ENCODE assay signal across 8 cellular contexts in the genomic region with DNA sequence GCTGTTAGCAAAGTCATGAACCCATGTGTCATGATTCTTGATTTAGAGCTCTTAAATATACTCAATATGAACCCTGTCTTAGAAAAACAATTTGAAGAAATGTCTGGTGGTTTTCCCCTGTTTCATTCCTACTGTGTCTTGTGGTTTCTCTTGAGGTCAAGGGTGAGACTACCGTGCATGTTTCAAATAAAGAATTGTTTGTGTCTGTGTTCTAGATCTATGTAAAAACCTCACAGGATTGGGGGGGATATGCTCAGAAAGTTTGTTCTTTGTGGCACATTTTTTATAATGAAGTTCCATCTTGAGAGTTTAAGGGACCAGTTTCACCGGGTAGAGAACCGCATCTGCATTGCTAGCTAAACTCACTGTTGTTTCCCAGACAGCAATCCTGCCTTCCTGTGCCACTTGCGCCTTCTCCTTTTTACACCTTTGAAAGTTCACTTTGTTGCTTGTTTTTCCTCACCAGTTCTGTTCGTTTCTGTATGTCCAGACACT. TPM values are rescaled to one million over a fixed set of nuclear protein-coding genes. Genes with fewer than 3 reads are reported as not detected.
A peak's percentile ranks its signal among the peaks of the same experiment; 100 is the strongest.
DNase-seq lines count a peak whose midpoint lies in the region; ATAC-seq, FAIRE-seq and TF ChIP-seq lines count a peak whose summit lies in the region.

No MANE protein-coding gene starts in this region.

- WGBS in GM12878 (ENCODE audit: insufficient coverage, insufficient replicate concordance, low lambda C conversion rate, missing lambda C conversion rate) = 10% methylated on average over 5 of the region's 5 CpGs

- CTCF ChIA-PET in GM12878 (lab: Yijun Ruan, JAX) = interaction anchor here (1.1 to 2.8 kb wide), 7 partner anchors 9 to 154 kb away, joined by 3 to 16 read pairs (median 3); partner anchors contain the start of genes CACYBP and MRPS14

- DNase-seq in GM23338 (ENCODE audit: low spot score) = no peak
- peak; percentile 88 for DNase-seq in LHCN-M2 (ENCODE audit: low read depth)
- peak; percentile 79 for DNase-seq in GM12878 (ENCODE audit: low read depth, low spot score)
- peak; percentile 93 for DNase-seq in non-pigmented ciliary epithelial cell (ENCODE audit: low read depth)
- DNase-seq in caudate nucleus (lab: John Stamatoyannopoulos, UW) = no peak
- no peak for DNase-seq in NCI-H2196 treated with DMSO at 0.1 percent for 48 hours (lab: John Stamatoyannopoulos, UW; ENCODE audit: unreplicated experiment)
- no peak for DNase-seq in posterior vena cava (ENCODE audit: low spot score)

- H3K9ac ChIP-seq in GM12878 (ENCODE audit: control insufficient read depth, insufficient read depth, low read length) = no peak overlapping the region

- TF ChIP-seq POLR2A in GM12878 (IDR thresholded peaks at IDR 0.05; ENCODE audit: low read depth, low read length) = no peak

- peak; percentile 68 for ATAC-seq in GM18498 (IDR thresholded peaks at IDR 0.05; ENCODE audit: unreplicated experiment)
- no peak for ATAC-seq in GM23338
- peak; percentile 78 for ATAC-seq in GM12878

- RAD21 ChIA-PET in GM12878 (lab: Charles Lee; ENCODE audit: unreplicated experiment) = interaction anchor here (0.7 to 3.7 kb wide), 17 partner anchors 8 to 169 kb away, joined by 3 to 31 read pairs (median 4); partner anchors contain the start of gene CACYBP

- H3K36me3 ChIP-seq in GM23338 (ENCODE audit: insufficient read depth) = peaks cover 41% of the 10 kb centered on the region; the same call in 1 of the 2 replicates
- no peaks in the 10 kb centered on the region for H3K36me3 ChIP-seq in GM12878 (ENCODE audit: control insufficient read depth in 2 of 2, insufficient read depth in 2 of 2, low read length in 1 of 2)

- H3K79me2 ChIP-seq in GM23338 (replicated peaks; ENCODE audit: insufficient read depth) (peaks cover 17% of the 10 kb centered on the region; the same call in 1 of the 2 replicates), GM12878 (ENCODE audit: control insufficient read depth, insufficient read depth, low read length) (no peaks in the 10 kb centered on the region)

- H3K27ac Mint-ChIP-seq in GM23338 = peak overlapping the region; percentile 57; the same call in 1 of the 2 replicates

- H3K4me3 ChIP-seq in GM23338 (no peak overlapping the region), GM12878 (no peak overlapping the region)

- no peaks in the 10 kb centered on the region for H3K9me3 Mint-ChIP-seq in GM23338

- H4K20me1 ChIP-seq in GM23338 (replicated peaks; ENCODE audit: insufficient read depth) (peaks cover 11% of the 10 kb centered on the region), GM12878 (ENCODE audit: control insufficient read depth, insufficient read depth) (no peaks in the 10 kb centered on the region)

- no peaks in the 10 kb centered on the region for H3K9me3 ChIP-seq in GM12878 (replicated peaks; ENCODE audit: control insufficient read depth, insufficient read depth, low read length)

- no peak overlapping the region for H3K4me3 Mint-ChIP-seq in GM23338

- intact Hi-C loops in GM12878 (cut with micrococcal nuclease; ENCODE audit: unreplicated experiment) (loop anchor here (1.0 to 5.0 kb wide), 4 partner anchors 14 to 181 kb away; partner anchors contain the start of gene CACYBP), posterior vena cava (cut with DNase I) (no loop called here)

- H3K4me1 Mint-ChIP-seq in GM23338 = peaks cover 17% of the 10 kb centered on the region; the same call in 2 of the 3 replicates

- peaks cover 4% of the 10 kb centered on the region for H3K27me3 Mint-ChIP-seq in GM23338 (ENCODE audit: insufficient read depth, low read depth, poor library complexity)

- POLR2A ChIA-PET in GM12878 (lab: Charles Lee) = interaction anchor here (0.6 to 7.2 kb wide), 9 partner anchors 10 to 35 kb away, joined by 3 to 74 read pairs (median 4); partner anchors contain the start of gene CACYBP

- H3K4me2 ChIP-seq in GM23338 = no peak overlapping the region
- H3K4me2 ChIP-seq in GM12878 (ENCODE audit: control insufficient read depth, insufficient read depth) = peak overlapping the region; percentile 68

- peaks cover 11% of the 10 kb centered on the region; the same call in 1 of the 2 replicates for H3K4me1 ChIP-seq in GM23338 (ENCODE audit: insufficient read depth)
- peaks cover 36% of the 10 kb centered on the region for H3K4me1 ChIP-seq in GM12878 (ENCODE audit: control insufficient read depth, insufficient read depth, low read length)

- H3K36me3 Mint-ChIP-seq in GM23338 (ENCODE audit: low read depth) = peaks cover 35% of the 10 kb centered on the region

- peak; percentile 93 to 95 for TF ChIP-seq EP300 in GM12878 (IDR thresholded peaks at IDR 0.05; ENCODE audit: borderline replicate concordance in 1 of 2, control insufficient read depth in 1 of 2, low read depth in 2 of 2, low read length in 2 of 2)

- in situ Hi-C loops in GM12878 (cut with MboI) = no loop called here

- no TSS peak for BruUV-seq in GM12878 (replicated peaks; lab: Mats Ljungman, UMichigan)

- FAIRE-seq in GM12878 (lab: Jason Lieb, UNC) = peak; percentile 66

- TF ChIP-seq RAD21 in GM12878 (IDR thresholded peaks at IDR 0.05; ENCODE audit: insufficient read depth, low read depth, low read length) = no peak

- TF ChIP-seq CTCF in GM23338 (conservative IDR thresholded peaks at IDR 0.05; ENCODE audit: low read depth in 2 of 2) = no peak
- TF ChIP-seq CTCF in GM12878 (IDR thresholded peaks at IDR 0.05 in 2 of 3, conservative IDR thresholded peaks at IDR 0.05 in 1 of 3; ENCODE audit: control insufficient read depth in 2 of 3, extremely low read depth in 1 of 3, insufficient read depth in 1 of 3, low read depth in 3 of 3, low read length in 3 of 3) = no peak

- peak overlapping the region; percentile 36; the same call in 1 of the 2 replicates for H3K27ac ChIP-seq in GM23338 (ENCODE audit: low read depth)
- H3K27ac ChIP-seq in GM12878 (ENCODE audit: control insufficient read depth, insufficient read depth) = no peak overlapping the region
- no peak overlapping the region for H3K27ac ChIP-seq in caudate nucleus (ENCODE audit: low read depth, low read length)

- H3K27me3 ChIP-seq in GM23338 (ENCODE audit: insufficient read depth) (no peaks in the 10 kb centered on the region), GM12878 (replicated peaks in 1 of 2; ENCODE audit: control insufficient read depth in 2 of 2, insufficient read depth in 2 of 2, low read length in 1 of 2) (no peaks in the 10 kb centered on the region)

- no peaks in the 10 kb centered on the region; the same call in 1 of the 2 replicates for H3F3A ChIP-seq in GM23338 (replicated peaks; ENCODE audit: low read depth)

- H3K9me2 ChIP-seq in GM23338 (ENCODE audit: insufficient read depth) = no peaks in the 10 kb centered on the region

- SMC1A ChIA-PET in GM12878 (lab: Charles Lee; ENCODE audit: uncharacterized antibody, unreplicated experiment) = interaction anchor here (0.7 to 7.4 kb wide), 15 partner anchors 11 to 169 kb away, joined by 3 to 81 read pairs (median 6); partner anchors contain the start of genes CACYBP and MRPS14

- no peak overlapping the region for H2AFZ ChIP-seq in GM23338
- H2AFZ ChIP-seq in GM12878 (ENCODE audit: control insufficient read depth, low read depth, low read length) = no peak overlapping the region

TF ChIP-seq in GM12878, 131 proteins besides CTCF, POLR2A, EP300 and RAD21 (continues in another document):
- no peak for TF ChIP-seq POLR2AphosphoS5 (IDR thresholded peaks at IDR 0.05; ENCODE audit: low read length)
- TF ChIP-seq NFIC (IDR thresholded peaks at IDR 0.05; ENCODE audit: low read depth, low read length) = peak; percentile 94

RNA-seq across cellular contexts. Expression of gene CACYBP, which starts 30.9 kb away (rescaled TPM):
- 186 and 209 TPM in 2 replicates for total RNA-seq in GM23338 (2014; rRNA removed; shearing (Covaris generic))
- 331 and 453 TPM in 2 replicates for polyA plus RNA-seq in GM23338 (2016; fragmentation: Nextera tagmentation; extraction: Ambion mirVana)
- total RNA-seq in LHCN-M2 (2014; rRNA removed) = 145 and 179 TPM in 2 replicates
- polyA plus RNA-seq in LHCN-M2 (2012) = 65.9 TPM
- total RNA-seq in GM12878 (2013; cell fraction: nucleolus; rRNA removed) = 31.8 and 34.6 TPM in 2 replicates
- total RNA-seq in GM12878 (2014; rRNA removed) = 219 and 337 TPM in 2 replicates
- total RNA-seq in GM12878 (2014; rRNA removed; fragmentation: Illumina TruSeq; extraction: Trizol) = 191 and 217 TPM in 2 replicates
- total RNA-seq in GM12878 (2021) = 140 and 142 TPM in 2 replicates
- polyA plus RNA-seq in GM12878 (2011; ENCODE audit: low read depth) = 50.2 TPM
- 77.7 and 118 TPM in 2 replicates for polyA plus RNA-seq in GM12878 (2011; rRNA removed)
- 54.1 and 73.7 TPM in 2 replicates for polyA plus RNA-seq in GM12878 (2011; cell fraction: cytosol; rRNA removed)
- polyA plus RNA-seq in GM12878 (2011; cell fraction: nucleus; rRNA removed) = 26.5 and 55.8 TPM in 2 replicates
- polyA plus RNA-seq in GM12878 (2012) = 93.7 and 110 TPM in 2 replicates
- polyA plus RNA-seq in GM12878 (2014; fragmentation: Illumina TruSeq; extraction: Trizol) = 120 and 220 TPM in 2 replicates
- polyA plus RNA-seq in GM12878 (2014; fragmentation: Nextera tagmentation; extraction: Ambion mirVana) = 100 to 1,000 TPM; 189 to 199 TPM
- 354 and 488 TPM in 2 replicates for polyA plus RNA-seq in GM12878 (2014; rRNA removed)
- polyA plus RNA-seq in GM12878 (2016; fragmentation: Nextera tagmentation; extraction: Ambion mirVana) = 100 to 1,000 TPM; 431 to 439 TPM
- polyA minus RNA-seq in GM12878 (2011; rRNA and poly(A)+ RNA removed) = 12.0 and 30.3 TPM in 2 replicates
- polyA minus RNA-seq in GM12878 (2011; cell fraction: cytosol; rRNA and poly(A)+ RNA removed) = 12.6 and 14.0 TPM in 2 replicates
- 21.4 and 31.9 TPM in 2 replicates for polyA minus RNA-seq in GM12878 (2011; cell fraction: nucleus; rRNA and poly(A)+ RNA removed)
- total RNA-seq in posterior vena cava = 10 to 100 TPM; 45.7 to 47.9 TPM

RNA-seq across cellular contexts. Expression of gene MRPS14, which starts 54.4 kb away (rescaled TPM):
- 18.5 and 21.7 TPM in 2 replicates for total RNA-seq in GM23338 (2014; rRNA removed; shearing (Covaris generic))
- 75.7 and 77.7 TPM in 2 replicates for polyA plus RNA-seq in GM23338 (2016; fragmentation: Nextera tagmentation; extraction: Ambion mirVana)
- total RNA-seq in LHCN-M2 (2014; rRNA removed) = 13.5 and 17.2 TPM in 2 replicates
- 29.5 TPM for polyA plus RNA-seq in LHCN-M2 (2012)
- total RNA-seq in GM12878 (2013; cell fraction: nucleolus; rRNA removed) = 31.6 and 35.9 TPM in 2 replicates
- 35.7 and 37.9 TPM in 2 replicates for total RNA-seq in GM12878 (2014; rRNA removed)
- total RNA-seq in GM12878 (2014; rRNA removed; fragmentation: Illumina TruSeq; extraction: Trizol) = 28.2 and 31.1 TPM in 2 replicates
- total RNA-seq in GM12878 (2021) = 37.0 and 40.6 TPM in 2 replicates
- 22.3 TPM for polyA plus RNA-seq in GM12878 (2011; ENCODE audit: low read depth)
- 57.6 and 70.6 TPM in 2 replicates for polyA plus RNA-seq in GM12878 (2011; rRNA removed)
- polyA plus RNA-seq in GM12878 (2011; cell fraction: cytosol; rRNA removed) = 31.5 and 37.1 TPM in 2 replicates
- 24.7 and 31.1 TPM in 2 replicates for polyA plus RNA-seq in GM12878 (2011; cell fraction: nucleus; rRNA removed)
- 26.7 and 29.7 TPM in 2 replicates for polyA plus RNA-seq in GM12878 (2012)
- polyA plus RNA-seq in GM12878 (2014; fragmentation: Illumina TruSeq; extraction: Trizol) = 39.8 and 40.5 TPM in 2 replicates
- 100 to 1,000 TPM; 223 to 224 TPM for polyA plus RNA-seq in GM12878 (2014; fragmentation: Nextera tagmentation; extraction: Ambion mirVana)
- 37.7 and 43.2 TPM in 2 replicates for polyA plus RNA-seq in GM12878 (2014; rRNA removed)
- 100 to 1,000 TPM; 112 to 122 TPM for polyA plus RNA-seq in GM12878 (2016; fragmentation: Nextera tagmentation; extraction: Ambion mirVana)
- polyA minus RNA-seq in GM12878 (2011; rRNA and poly(A)+ RNA removed) = 15.9 and 17.7 TPM in 2 replicates
- 5.8 and 6.0 TPM in 2 replicates for polyA minus RNA-seq in GM12878 (2011; cell fraction: cytosol; rRNA and poly(A)+ RNA removed)
- 7.7 and 12.0 TPM in 2 replicates for polyA minus RNA-seq in GM12878 (2011; cell fraction: nucleus; rRNA and poly(A)+ RNA removed)
- total RNA-seq in posterior vena cava = 10 to 100 TPM; 18.1 to 28.8 TPM

Comparison
In these comparisons a context has a peak if more than half of its experiments do, and no peak if none do; other contexts are left out.
1. DNase-seq: peak in LHCN-M2 (single experiment), GM12878 (single experiment) and non-pigmented ciliary epithelial cell (single experiment); none in GM23338 (single experiment), caudate nucleus (0 of 61), NCI-H2196 treated with DMSO at 0.1 percent for 48 hours (single experiment) and posterior vena cava (single experiment).